12 cellular contexts compared by ENCODE assay signal in the genomic region with DNA sequence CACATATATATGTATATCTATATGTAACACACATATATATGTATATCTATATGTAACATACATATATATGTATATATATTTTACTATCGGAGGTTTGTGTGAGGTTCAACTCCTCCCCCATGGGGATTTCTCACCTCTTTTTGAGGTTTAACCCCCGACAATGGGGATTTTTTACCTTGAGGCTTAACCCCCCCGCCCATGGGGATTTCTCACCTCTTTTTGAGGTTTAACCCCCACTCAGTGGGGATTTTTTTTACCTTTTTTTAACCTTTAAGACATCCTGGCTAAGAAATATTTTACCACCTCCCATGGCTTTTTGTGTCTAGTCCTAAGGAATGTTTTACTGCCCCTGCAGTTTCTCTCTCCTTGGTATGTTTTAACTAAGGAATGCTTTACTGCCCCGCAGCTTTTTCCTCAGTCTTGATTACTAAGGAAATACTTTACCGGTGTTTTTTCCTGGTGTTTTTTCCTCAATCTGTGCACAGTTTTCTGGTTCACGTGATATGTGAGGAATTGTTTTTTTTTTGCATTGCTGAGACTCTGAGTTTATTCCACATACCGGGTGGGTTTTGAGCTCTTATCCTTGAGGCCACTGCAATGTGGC.
DNase-seq lines count a peak whose midpoint lies in the region; ATAC-seq and TF ChIP-seq lines count a peak whose summit lies in the region.
"Had no signal": no experiment of that assay in that cellular context is flagged by ENCODE, and none has a peak within 500 bp of the region (broad histone marks: within the 10 kb centered on the region; RNA-seq: fewer than 3 reads in every experiment).

No MANE protein-coding gene starts in this region.

- H3K4me1 ChIP-seq in ascending aorta = no peaks in the 10 kb centered on the region

- peak; percentile 80 for DNase-seq in GM12865 (ENCODE audit: low read depth)
- DNase-seq in activated CD4-positive, alpha-beta T cell treated with anti-CD3 and anti-CD28 coated beads, Interleukin-2, amount 50 U/mL, for 48 hours = peak; percentile 40 to 57
- peak; percentile 73 for DNase-seq in dermis blood vessel endothelial cell
- DNase-seq in stimulated activated CD4-positive, alpha-beta T cell treated with anti-CD3 and anti-CD28 coated beads, Interleukin-4, amount 100 ng/mL, for 1 hour = peak; percentile 43
- no peak for DNase-seq in ascending aorta (ENCODE audit: low spot score in 2 of 2)
- DNase-seq in cardiac septum (ENCODE audit: low spot score) = no peak
- DNase-seq: C1 segment of cervical spinal cord, IMR-90, NCI-H1694 treated with DMSO at 0.1 percent for 48 hours had no signal

- TF ChIP-seq CTCF in GM12865 (IDR thresholded peaks at IDR 0.05; ENCODE audit: insufficient read depth, low read depth, low read length, missing control alignments) (no peak), ascending aorta (IDR thresholded peaks at IDR 0.05) (no peak)

- H3K36me3 ChIP-seq in ascending aorta = no peaks in the 10 kb centered on the region

- H3K27me3 ChIP-seq in ascending aorta = no peaks in the 10 kb centered on the region

- intact Hi-C loops in ascending aorta (cut with DNase I) (no loop called here), cardiac septum (cut with DNase I) (no loop called here)

- ATAC-seq in GM21723 (IDR thresholded peaks at IDR 0.05; ENCODE audit: unreplicated experiment) = no peak
- no peak for ATAC-seq in HG03095 (IDR thresholded peaks at IDR 0.05; ENCODE audit: unreplicated experiment)

- no peaks in the 10 kb centered on the region for H3K9me3 ChIP-seq in ascending aorta

- H3K4me3 ChIP-seq in GM12865 (ENCODE audit: low read depth, low read length) = no peak overlapping the region; the same call in 1 of the 2 replicates
- no peak overlapping the region for H3K4me3 ChIP-seq in ascending aorta

- no peak overlapping the region for H3K27ac ChIP-seq in ascending aorta
- H3K27ac ChIP-seq: VCaP had no signal

Comparison
In these comparisons a context has a peak if more than half of its experiments do, and no peak if none do; other contexts are left out.
1. DNase-seq: peak in GM12865 (single experiment), activated CD4-positive, alpha-beta T cell treated with anti-CD3 and anti-CD28 coated beads, Interleukin-2, amount 50 U/mL, for 48 hours (2 of 2), dermis blood vessel endothelial cell (single experiment) and stimulated activated CD4-positive, alpha-beta T cell treated with anti-CD3 and anti-CD28 coated beads, Interleukin-4, amount 100 ng/mL, for 1 hour (single experiment); none in ascending aorta (0 of 2) and cardiac septum (single experiment).